Comparison of ENCODE assay signal across 1 cellular context in the genomic region with DNA sequence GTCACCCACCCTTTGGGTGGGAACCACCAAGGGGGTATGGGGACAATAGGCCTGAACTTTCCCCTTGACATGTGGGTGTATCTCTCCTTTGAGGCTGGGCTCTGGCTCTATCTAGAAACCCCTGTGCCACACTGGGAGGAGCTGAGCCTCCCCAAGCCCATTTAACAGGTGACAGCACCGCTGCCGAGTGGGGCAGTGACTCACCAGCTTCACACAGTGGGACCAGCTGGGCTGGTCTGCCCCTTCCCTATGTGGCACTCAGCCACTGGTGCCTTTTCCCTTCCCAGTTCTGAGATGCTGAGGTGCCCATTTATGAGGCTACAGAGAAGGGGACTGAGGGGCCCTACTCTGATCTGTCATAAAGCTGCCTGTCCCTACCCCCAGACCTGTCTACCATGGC.
TF ChIP-seq lines count a peak whose summit lies in the region.

No MANE protein-coding gene starts in this region.

TF ChIP-seq in SK-N-SH treated with all-trans-retinoic acid at 6 μM for 48 hours, 23 proteins besides CTCF, POLR2A, EP300 and RAD21 (continued from another document):
- TF ChIP-seq, protein P1, sequence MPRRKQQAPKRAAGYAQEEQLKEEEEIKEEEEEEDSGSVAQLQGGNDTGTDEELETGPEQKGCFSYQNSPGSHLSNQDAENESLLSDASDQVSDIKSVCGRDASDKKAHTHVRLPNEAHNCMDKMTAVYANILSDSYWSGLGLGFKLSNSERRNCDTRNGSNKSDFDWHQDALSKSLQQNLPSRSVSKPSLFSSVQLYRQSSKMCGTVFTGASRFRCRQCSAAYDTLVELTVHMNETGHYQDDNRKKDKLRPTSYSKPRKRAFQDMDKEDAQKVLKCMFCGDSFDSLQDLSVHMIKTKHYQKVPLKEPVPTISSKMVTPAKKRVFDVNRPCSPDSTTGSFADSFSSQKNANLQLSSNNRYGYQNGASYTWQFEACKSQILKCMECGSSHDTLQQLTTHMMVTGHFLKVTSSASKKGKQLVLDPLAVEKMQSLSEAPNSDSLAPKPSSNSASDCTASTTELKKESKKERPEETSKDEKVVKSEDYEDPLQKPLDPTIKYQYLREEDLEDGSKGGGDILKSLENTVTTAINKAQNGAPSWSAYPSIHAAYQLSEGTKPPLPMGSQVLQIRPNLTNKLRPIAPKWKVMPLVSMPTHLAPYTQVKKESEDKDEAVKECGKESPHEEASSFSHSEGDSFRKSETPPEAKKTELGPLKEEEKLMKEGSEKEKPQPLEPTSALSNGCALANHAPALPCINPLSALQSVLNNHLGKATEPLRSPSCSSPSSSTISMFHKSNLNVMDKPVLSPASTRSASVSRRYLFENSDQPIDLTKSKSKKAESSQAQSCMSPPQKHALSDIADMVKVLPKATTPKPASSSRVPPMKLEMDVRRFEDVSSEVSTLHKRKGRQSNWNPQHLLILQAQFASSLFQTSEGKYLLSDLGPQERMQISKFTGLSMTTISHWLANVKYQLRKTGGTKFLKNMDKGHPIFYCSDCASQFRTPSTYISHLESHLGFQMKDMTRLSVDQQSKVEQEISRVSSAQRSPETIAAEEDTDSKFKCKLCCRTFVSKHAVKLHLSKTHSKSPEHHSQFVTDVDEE (CRISPR knock-in tag; IDR thresholded peaks at IDR 0.05): no peak
- TF ChIP-seq, protein P2, sequence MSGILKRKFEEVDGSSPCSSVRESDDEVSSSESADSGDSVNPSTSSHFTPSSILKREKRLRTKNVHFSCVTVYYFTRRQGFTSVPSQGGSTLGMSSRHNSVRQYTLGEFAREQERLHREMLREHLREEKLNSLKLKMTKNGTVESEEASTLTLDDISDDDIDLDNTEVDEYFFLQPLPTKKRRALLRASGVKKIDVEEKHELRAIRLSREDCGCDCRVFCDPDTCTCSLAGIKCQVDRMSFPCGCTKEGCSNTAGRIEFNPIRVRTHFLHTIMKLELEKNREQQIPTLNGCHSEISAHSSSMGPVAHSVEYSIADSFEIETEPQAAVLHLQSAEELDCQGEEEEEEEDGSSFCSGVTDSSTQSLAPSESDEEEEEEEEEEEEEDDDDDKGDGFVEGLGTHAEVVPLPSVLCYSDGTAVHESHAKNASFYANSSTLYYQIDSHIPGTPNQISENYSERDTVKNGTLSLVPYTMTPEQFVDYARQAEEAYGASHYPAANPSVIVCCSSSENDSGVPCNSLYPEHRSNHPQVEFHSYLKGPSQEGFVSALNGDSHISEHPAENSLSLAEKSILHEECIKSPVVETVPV (CRISPR knock-in tag; IDR thresholded peaks at IDR 0.05): no peak
- TF ChIP-seq TOX (CRISPR knock-in tag; IDR thresholded peaks at IDR 0.05; ENCODE audit: borderline replicate concordance) (no peak), SNAI2 (CRISPR knock-in tag; IDR thresholded peaks at IDR 0.05) (no peak), ISL1 (CRISPR knock-in tag; IDR thresholded peaks at IDR 0.05) (no peak), ESRRG (CRISPR knock-in tag; IDR thresholded peaks at IDR 0.05) (no peak), PPARA (CRISPR knock-in tag; IDR thresholded peaks at IDR 0.05; ENCODE audit: borderline replicate concordance) (no peak), ZFP30 (CRISPR knock-in tag; IDR thresholded peaks at IDR 0.05) (no peak), ZNF70 (CRISPR knock-in tag; IDR thresholded peaks at IDR 0.05) (no peak), OSR1 (CRISPR knock-in tag; IDR thresholded peaks at IDR 0.05) (no peak), TCF4 (CRISPR knock-in tag; IDR thresholded peaks at IDR 0.05; ENCODE audit: borderline replicate concordance) (no peak), ZNF565 (CRISPR knock-in tag; conservative IDR thresholded peaks at IDR 0.05; ENCODE audit: low read depth) (no peak)
